In genomic region chr2:64750001-64750816, GRCh38 we compare ENCODE assay signal across 8 cellular contexts.
A peak's percentile ranks its signal among the peaks of the same experiment; 100 is the strongest.
DNase-seq lines count a peak whose midpoint lies in the region; ATAC-seq, FAIRE-seq and TF ChIP-seq lines count a peak whose summit lies in the region.

No MANE protein-coding gene starts in this region.

- no peak for FAIRE-seq in small intestine (lab: Jason Lieb, UNC)

- H3K27me3 Mint-ChIP-seq in central memory CD8-positive, alpha-beta T cell, result no peaks in the 10 kb centered on the region

- peak; percentile 24; the same call in 1 of the 2 replicates for TF ChIP-seq CTCF in WERI-Rb-1 (IDR thresholded peaks at IDR 0.05; ENCODE audit: low read depth, low read length)

- H3K4me1 ChIP-seq in small intestine (ENCODE audit: control insufficient read depth in 2 of 2, insufficient read depth in 1 of 2, low read depth in 1 of 2, low read length in 1 of 2), result peaks cover 0 to 2% of the 10 kb centered on the region in 2 donors

- ATAC-seq in central memory CD8-positive, alpha-beta T cell (replicated peaks; ENCODE audit: extremely low read depth, poor library complexity, severe bottlenecking), result no peak
- ATAC-seq in GM18907 (IDR thresholded peaks at IDR 0.05; ENCODE audit: unreplicated experiment), result no peak

- H3K4me3 ChIP-seq in WERI-Rb-1 (ENCODE audit: low read depth, low read length), result peak overlapping the region; percentile 99
- H3K4me3 ChIP-seq in small intestine (ENCODE audit: low read depth in 1 of 2, low read length in 2 of 2), result peak overlapping the region; percentile 66 to 67

- peaks cover 17% of the 10 kb centered on the region for H3K36me3 Mint-ChIP-seq in central memory CD8-positive, alpha-beta T cell (ENCODE audit: insufficient read depth)

- H3K27ac ChIP-seq in WERI-Rb-1 (peak overlapping the region; percentile 82), small intestine (ENCODE audit: low read depth in 1 of 2, low read length in 1 of 2) (peak overlapping the region; percentile 95 to 98)

- WGBS in small intestine, 3 donors, result 0 to 1% (median 0%) methylated on average over 33 to 38 of the region's 38 CpGs

- H3K4me3 Mint-ChIP-seq in central memory CD8-positive, alpha-beta T cell, result peak overlapping the region; percentile 96

- no peaks in the 10 kb centered on the region for H3K36me3 ChIP-seq in WERI-Rb-1
- H3K36me3 ChIP-seq in small intestine (ENCODE audit: control insufficient read depth in 2 of 2, insufficient read depth in 2 of 2, low read length in 2 of 2), result no peaks in the 10 kb centered on the region

- DNase-seq in Ammon's horn (ENCODE audit: low spot score) (peak; percentile 65), HT-29 (ENCODE audit: low spot score) (peak; percentile 69), WERI-Rb-1 (peak; percentile 77), islet precursor cell (peak; percentile 73), small intestine (peak; percentile 27), KG1 (lab: John Stamatoyannopoulos, UW) (no peak)
- DNase-seq in central memory CD8-positive, alpha-beta T cell (ENCODE audit: low spot score in 2 of 2), result no peak

- no peaks in the 10 kb centered on the region for H3K9me3 Mint-ChIP-seq in central memory CD8-positive, alpha-beta T cell

- H3K4me1 Mint-ChIP-seq in central memory CD8-positive, alpha-beta T cell, result peaks cover 13% of the 10 kb centered on the region

- H3K9me3 ChIP-seq in WERI-Rb-1 (ENCODE audit: severe bottlenecking) (no peaks in the 10 kb centered on the region), small intestine (ENCODE audit: control insufficient read depth, low read depth) (no peaks in the 10 kb centered on the region)

- H3K27me3 ChIP-seq in WERI-Rb-1 (ENCODE audit: insufficient read depth, low read depth, severe bottlenecking) (no peaks in the 10 kb centered on the region), small intestine (ENCODE audit: control insufficient read depth in 2 of 2, insufficient read depth in 2 of 2, low read length in 2 of 2) (no peaks in the 10 kb centered on the region)

- peak overlapping the region; percentile 93 for H3K27ac Mint-ChIP-seq in central memory CD8-positive, alpha-beta T cell (ENCODE audit: low read depth)

Comparison
In these comparisons a context has a peak if more than half of its experiments do, and no peak if none do; other contexts are left out.
1. DNase-seq: peak in Ammon's horn (single experiment), HT-29 (single experiment), WERI-Rb-1 (single experiment), islet precursor cell (single experiment) and small intestine (single experiment); none in central memory CD8-positive, alpha-beta T cell (0 of 2) and KG1 (single experiment).